Comparison of ENCODE assay signal across 9 cellular contexts in the genomic region with DNA sequence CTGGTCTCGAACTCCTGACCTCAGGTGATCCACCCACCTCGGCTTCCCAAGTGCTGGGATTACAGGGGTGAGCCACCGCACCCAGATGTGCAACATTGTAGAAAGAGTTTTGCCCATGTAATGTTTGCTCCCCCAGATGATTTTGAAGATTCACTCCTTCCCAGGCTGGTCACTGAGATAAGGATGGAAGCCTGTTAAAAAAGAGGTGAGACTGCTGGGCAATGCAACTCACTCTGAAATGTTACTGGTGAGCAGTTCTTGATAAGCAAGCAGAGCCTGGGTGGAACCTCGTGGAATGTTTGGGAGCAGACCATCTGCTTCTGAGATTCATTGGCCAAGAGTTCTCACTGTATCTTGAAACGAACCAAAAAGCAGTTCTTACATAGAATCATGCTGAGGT. TPM values are rescaled to one million over a fixed set of nuclear protein-coding genes. Genes with fewer than 3 reads are reported as not detected.
"Had no signal": no experiment of that assay in that cellular context is flagged by ENCODE, and none has a peak within 500 bp of the region (broad histone marks: within the 10 kb centered on the region; RNA-seq: fewer than 3 reads in every experiment).

No MANE protein-coding gene starts in this region.

- H3K9ac ChIP-seq: GM23248, KMS-11 had no signal

- H3K4me2 ChIP-seq: KMS-11 had no signal

- H3K36me3 ChIP-seq: HAP-1 had no signal

- H3K4me1 ChIP-seq: HAP-1 had no signal

- H3K9me3 ChIP-seq: HAP-1 had no signal

- DNase-seq: GM23248, GOT3, H7, HFFc6 had no signal

- H3K4me3 ChIP-seq: GM23248, HAP-1 had no signal

- H3K27ac ChIP-seq: GM23248, HL-60, KMS-11 had no signal

RNA-seq across cellular contexts. Expression of gene GRP, which starts 19.7 kb away (rescaled TPM):
- polyA plus RNA-seq: GM23248, HepG2, IgD-negative memory B cell had no signal

RNA-seq across cellular contexts. Expression of gene RAX, which starts 33.6 kb away (rescaled TPM):
- polyA plus RNA-seq: GM23248, HepG2, IgD-negative memory B cell had no signal
